In the genomic region with DNA sequence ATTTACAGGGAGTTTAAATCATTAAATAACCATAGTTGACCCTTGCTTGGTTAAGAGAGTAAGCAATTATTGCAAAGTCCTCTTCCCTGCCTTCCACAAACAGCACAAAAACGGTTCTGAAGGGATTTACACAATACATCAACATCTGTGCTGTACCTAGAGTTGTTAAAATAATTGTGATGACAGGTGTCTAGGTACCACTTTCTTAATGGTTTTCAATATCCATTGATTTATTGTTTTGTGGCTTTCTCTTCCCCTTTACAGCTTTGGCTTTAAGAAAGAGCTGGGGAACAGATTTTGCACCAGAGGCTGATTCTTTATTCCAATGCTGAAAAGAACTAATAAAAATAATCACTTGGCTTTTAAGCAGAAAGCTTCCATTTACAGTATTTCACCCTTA, we compare ENCODE assay signal across 9 cellular contexts. TPM values are rescaled to one million over a fixed set of nuclear protein-coding genes. Genes with fewer than 3 reads are reported as not detected.
A peak's percentile ranks its signal among the peaks of the same experiment; 100 is the strongest.
DNase-seq lines count a peak whose midpoint lies in the region; FAIRE-seq and TF ChIP-seq lines count a peak whose summit lies in the region.
"Had no signal": no experiment of that assay in that cellular context is flagged by ENCODE, and none has a peak within 500 bp of the region (broad histone marks: within the 10 kb centered on the region; RNA-seq: fewer than 3 reads in every experiment).

No MANE protein-coding gene starts in this region.

- WGBS in tibial nerve, 2 donors: 0 to 4% methylated on average over 1 of the region's 1 CpG

- H3K27ac ChIP-seq in SK-N-MC (no peak overlapping the region), keratinocyte (ENCODE audit: control insufficient read depth, insufficient read depth, low read length) (no peak overlapping the region), tibial nerve (peak overlapping the region in 2 of 4 donors; percentile 82 to 96)

- H3K36me3 ChIP-seq in SK-N-MC (ENCODE audit: insufficient read depth, low read length) (peaks cover 15% of the 10 kb centered on the region), keratinocyte (ENCODE audit: control insufficient read depth in 2 of 2, extremely low read depth in 1 of 2, insufficient read depth in 2 of 2, low read length in 2 of 2) (peaks cover 0 to 2% of the 10 kb centered on the region in 2 experiments), tibial nerve (no peaks in the 10 kb centered on the region)

- H3K4me2 ChIP-seq in keratinocyte (ENCODE audit: control insufficient read depth, extremely low read depth, insufficient read depth, low read depth, low read length): peak overlapping the region; percentile 97

- peak; percentile 32 to 70 for DNase-seq in NCI-H524 (lab: John Stamatoyannopoulos, UW)
- no peak for DNase-seq in NCI-H524 treated with DMSO at 0.1 percent for 48 hours (lab: John Stamatoyannopoulos, UW)
- no peak for DNase-seq in SK-N-MC (ENCODE audit: low read depth, low spot score)
- no peak for DNase-seq in keratinocyte (ENCODE audit: low read depth, low spot score)
- DNase-seq in tibial nerve (ENCODE audit: low spot score in 2 of 2): no peak
- DNase-seq in GOT3 (lab: John Stamatoyannopoulos, UW): no peak
- no peak for DNase-seq in GF-D8 (lab: John Stamatoyannopoulos, UW)
- DNase-seq in ureter (ENCODE audit: low spot score): no peak
- DNase-seq: T-helper 9 cell had no signal

- no peak overlapping the region for H3K9ac ChIP-seq in SK-N-MC (ENCODE audit: insufficient read length)
- H3K9ac ChIP-seq in keratinocyte (ENCODE audit: control insufficient read depth, extremely low read depth, insufficient read depth, low read length): peak overlapping the region; percentile 96

- H2AFZ ChIP-seq in keratinocyte (ENCODE audit: control insufficient read depth, low read length): peak overlapping the region; percentile 59

- H3K79me2 ChIP-seq in keratinocyte (ENCODE audit: control insufficient read depth, insufficient read depth, low read length): peaks cover 38% of the 10 kb centered on the region

- H3K27me3 ChIP-seq in keratinocyte (ENCODE audit: control insufficient read depth, extremely low read depth, insufficient read depth, low read length) (no peaks in the 10 kb centered on the region), tibial nerve (no peaks in the 10 kb centered on the region)

- TF ChIP-seq POLR2A in tibial nerve (IDR thresholded peaks at IDR 0.05): no peak

- TF ChIP-seq CTCF in keratinocyte (optimal IDR thresholded peaks at IDR 0.05 in 1 of 3, IDR thresholded peaks at IDR 0.05 in 1 of 3, conservative IDR thresholded peaks at IDR 0.05 in 1 of 3; ENCODE audit: extremely low read depth in 1 of 3, insufficient read depth in 2 of 3, low read length in 3 of 3): no peak
- no peak for TF ChIP-seq CTCF in tibial nerve (IDR thresholded peaks at IDR 0.05)

- dilution Hi-C loops in keratinocyte (cut with MboI; ENCODE audit: extremely low pct_ligation_motif_present, low sequenced_read_pairs): no loop called here

- H3K9me3 ChIP-seq in SK-N-MC (ENCODE audit: low read depth, low read length): no peaks in the 10 kb centered on the region
- H3K9me3 ChIP-seq in keratinocyte (ENCODE audit: control insufficient read depth, low read depth, low read length): no peaks in the 10 kb centered on the region
- H3K9me3 ChIP-seq in tibial nerve: no peaks in the 10 kb centered on the region

- H3K4me1 ChIP-seq in keratinocyte (ENCODE audit: control insufficient read depth, extremely low read depth, insufficient read depth, low read length): peaks cover 16% of the 10 kb centered on the region
- H3K4me1 ChIP-seq in tibial nerve: peaks cover 0 to 21% (median 5%) of the 10 kb centered on the region in 4 donors

- no peaks in the 10 kb centered on the region for H3K9me1 ChIP-seq in keratinocyte (ENCODE audit: control insufficient read depth, extremely low read depth, insufficient read depth, low read length)

- H4K20me1 ChIP-seq in keratinocyte (ENCODE audit: control insufficient read depth, extremely low read depth, insufficient read depth, low read length): no peaks in the 10 kb centered on the region

- FAIRE-seq in keratinocyte (lab: Jason Lieb, UNC): no peak

- peak overlapping the region; percentile 65 for H3K4me3 ChIP-seq in SK-N-MC
- H3K4me3 ChIP-seq in keratinocyte (ENCODE audit: control insufficient read depth in 2 of 3, extremely low read depth in 1 of 3, insufficient read depth in 2 of 3, low read depth in 1 of 3, low read length in 3 of 3): peak overlapping the region in 2 of 3 experiments; percentile 93 to 98
- H3K4me3 ChIP-seq in tibial nerve: peak overlapping the region; percentile 61 to 95 (median 76)

- TF ChIP-seq EP300 in tibial nerve (IDR thresholded peaks at IDR 0.05): no peak

RNA-seq across cellular contexts. Expression of gene SOX4, which starts 0.6 kb away (rescaled TPM):
- 12.8 to 16.3 TPM (median 14.6 TPM) in 3 replicates for polyA plus RNA-seq in keratinocyte
- polyA plus RNA-seq in keratinocyte (2011; ENCODE audit: low read depth): 9.5 TPM
- 7.5 and 9.3 TPM in 2 replicates for polyA plus RNA-seq in keratinocyte (2011; cell fraction: cytosol; rRNA removed)
- 27.7 and 29.9 TPM in 2 replicates for polyA plus RNA-seq in keratinocyte (2011; cell fraction: nucleus; rRNA removed)
- polyA plus RNA-seq in keratinocyte (2012; ENCODE audit: low replicate concordance): 19.0 and 25.6 TPM in 2 replicates
- 9.4 to 13.8 TPM (median 10.9 TPM) in 3 replicates for polyA minus RNA-seq in keratinocyte
- 19.6 TPM for polyA minus RNA-seq in keratinocyte (2011; cell fraction: cytosol; rRNA and poly(A)+ RNA removed)
- 30.8 and 36.2 TPM in 2 replicates for polyA minus RNA-seq in keratinocyte (2011; cell fraction: nucleus; rRNA and poly(A)+ RNA removed)
- total RNA-seq in tibial nerve (1 to 10 TPM; 5.2 to 9.3 (median 8.1) TPM), ureter (30.3 TPM)

Comparison
In these comparisons a context has a peak if more than half of its experiments do, and no peak if none do; other contexts are left out.
1. DNase-seq: peak in NCI-H524 (2 of 2); none in NCI-H524 treated with DMSO at 0.1 percent for 48 hours (single experiment), SK-N-MC (single experiment), keratinocyte (single experiment), tibial nerve (0 of 2), GOT3 (single experiment), GF-D8 (single experiment) and ureter (single experiment).
2. Peak in every context shown above with its lines, with median percentiles within 50 percentile points of each other: H3K4me3 ChIP-seq.